In the genomic region with DNA sequence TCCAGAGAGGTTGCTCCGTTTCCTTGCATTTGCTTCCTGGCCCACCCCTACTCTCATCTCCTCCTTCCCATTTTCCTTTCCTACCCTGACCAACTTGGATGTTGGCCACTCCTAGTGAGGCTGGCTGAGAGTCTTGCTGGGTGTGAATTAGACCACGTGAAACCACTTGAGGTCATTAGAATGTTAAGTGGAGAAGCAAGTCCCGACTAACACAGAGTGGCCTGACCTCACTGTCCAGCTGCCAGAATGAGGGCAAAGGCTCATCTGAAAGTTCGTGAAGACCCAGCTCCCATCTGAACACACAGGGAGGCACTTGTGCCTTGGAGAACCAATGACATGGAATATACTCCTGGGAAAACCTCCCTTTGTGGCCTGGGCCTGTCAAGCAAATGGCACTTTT, we compare ENCODE assay signal across 14 cellular contexts.
DNase-seq lines count a peak whose midpoint lies in the region; ATAC-seq and TF ChIP-seq lines count a peak whose summit lies in the region.
"Had no signal": no experiment of that assay in that cellular context is flagged by ENCODE, and none has a peak within 500 bp of the region (broad histone marks: within the 10 kb centered on the region; RNA-seq: fewer than 3 reads in every experiment).

No MANE protein-coding gene starts in this region.

- DNase-seq in left lung (no peak), lung (ENCODE audit: low spot score) (peak; percentile 59), osteocyte (ENCODE audit: extremely low spot score, unreplicated experiment) (peak; percentile 53), progenitor cell of endocrine pancreas (ENCODE audit: low spot score, unreplicated experiment) (no peak), GM19238 (ENCODE audit: insufficient read length, low spot score) (no peak), foreskin melanocyte (no peak)
- DNase-seq: ACHN; AML-193; Caco-2; CD4-positive, alpha-beta T cell; HCEC 1CT had no signal

- H3K27ac Mint-ChIP-seq in osteocyte (ENCODE audit: unreplicated experiment) (no peak overlapping the region), progenitor cell of endocrine pancreas (no peak overlapping the region)
- H3K27ac Mint-ChIP-seq: CD4-positive, alpha-beta T cell; GM23338 had no signal

- H3K4me1 Mint-ChIP-seq in osteocyte (ENCODE audit: unreplicated experiment) = no peaks in the 10 kb centered on the region
- H3K4me1 Mint-ChIP-seq in progenitor cell of endocrine pancreas (ENCODE audit: low read depth) = no peaks in the 10 kb centered on the region
- H3K4me1 Mint-ChIP-seq: GM23338 had no signal

- no peaks in the 10 kb centered on the region for H3K27me3 ChIP-seq in left lung
- no peaks in the 10 kb centered on the region for H3K27me3 ChIP-seq in lung (ENCODE audit: control insufficient read depth, insufficient read depth)

- H3K36me3 ChIP-seq in left lung (no peaks in the 10 kb centered on the region), lung (ENCODE audit: control insufficient read depth in 2 of 2, insufficient read depth in 2 of 2, low read length in 2 of 2) (no peaks in the 10 kb centered on the region)

- ATAC-seq in left lung = peak; percentile 80
- ATAC-seq in lung (ENCODE audit: insufficient read depth, low FRiP score) = no peak
- ATAC-seq: GM23338 had no signal

- H3K4me3 ChIP-seq in left lung (no peak overlapping the region), lung (no peak overlapping the region)
- H3K4me3 ChIP-seq: GM23338 had no signal

- H3K4me1 ChIP-seq in left lung (peaks cover 0 to 8% of the 10 kb centered on the region in 2 donors), lung (ENCODE audit: control insufficient read depth in 2 of 2, insufficient read depth in 2 of 2, low read length in 2 of 2) (no peaks in the 10 kb centered on the region)
- H3K4me1 ChIP-seq: Caco-2 had no signal

- H3K27ac ChIP-seq in left lung (no peak overlapping the region), lung (ENCODE audit: low read depth in 1 of 2, low read length in 1 of 2) (no peak overlapping the region)
- H3K27ac ChIP-seq: C4-2B, HL-60 had no signal

- H3K36me3 Mint-ChIP-seq in osteocyte (ENCODE audit: unreplicated experiment) (no peaks in the 10 kb centered on the region), progenitor cell of endocrine pancreas (ENCODE audit: insufficient read depth) (no peaks in the 10 kb centered on the region)

- TF ChIP-seq CTCF in left lung (IDR thresholded peaks at IDR 0.05) = no peak
- no peak for TF ChIP-seq CTCF in lung (IDR thresholded peaks at IDR 0.05; ENCODE audit: control extremely low read depth, extremely low read depth)
- no peak for TF ChIP-seq CTCF in osteocyte (IDR thresholded peaks at IDR 0.05)
- TF ChIP-seq CTCF in progenitor cell of endocrine pancreas (IDR thresholded peaks at IDR 0.05; ENCODE audit: unreplicated experiment) = no peak

- H3K9me3 ChIP-seq in left lung (no peaks in the 10 kb centered on the region), lung (ENCODE audit: control insufficient read depth in 2 of 2, insufficient read depth in 1 of 2, low read length in 1 of 2) (no peaks in the 10 kb centered on the region)
- H3K9me3 ChIP-seq: Caco-2 had no signal

- 50 to 73% methylated on average over 4 of the region's 4 CpGs for WGBS in lung, 2 donors

- peaks cover 6% of the 10 kb centered on the region for H3K9me3 Mint-ChIP-seq in osteocyte (ENCODE audit: unreplicated experiment)
- no peaks in the 10 kb centered on the region for H3K9me3 Mint-ChIP-seq in progenitor cell of endocrine pancreas (ENCODE audit: low read depth)
- H3K9me3 Mint-ChIP-seq: CD4-positive, alpha-beta T cell had no signal

- H3K27me3 Mint-ChIP-seq in osteocyte (ENCODE audit: unreplicated experiment) (no peaks in the 10 kb centered on the region), progenitor cell of endocrine pancreas (no peaks in the 10 kb centered on the region)

- H3K4me3 Mint-ChIP-seq in osteocyte (ENCODE audit: unreplicated experiment) (no peak overlapping the region), progenitor cell of endocrine pancreas (ENCODE audit: low read depth) (no peak overlapping the region)
- H3K4me3 Mint-ChIP-seq: CD4-positive, alpha-beta T cell; GM23338 had no signal

- intact Hi-C loops in left lung (cut with DNase I) = no loop called here

Comparison
In these comparisons a context has a peak if more than half of its experiments do, and no peak if none do; other contexts are left out.
1. DNase-seq: peak in lung (single experiment) and osteocyte (single experiment); none in left lung (0 of 2), progenitor cell of endocrine pancreas (single experiment), GM19238 (single experiment) and foreskin melanocyte (single experiment).